ENCODE assay signal across 11 cellular contexts in genomic region chr3:4994144-4994730, GRCh38. TPM values are rescaled to one million over a fixed set of nuclear protein-coding genes. Genes with fewer than 3 reads are reported as not detected.
DNase-seq lines count a peak whose midpoint lies in the region; ATAC-seq and TF ChIP-seq lines count a peak whose summit lies in the region.
"Had no signal": no experiment of that assay in that cellular context is flagged by ENCODE, and none has a peak within 500 bp of the region (broad histone marks: within the 10 kb centered on the region; RNA-seq: fewer than 3 reads in every experiment).

No MANE protein-coding gene starts in this region.

- H2BK12ac ChIP-seq in mesenchymal stem cell (ENCODE audit: low read length in 2 of 2): no peak overlapping the region

- no peaks in the 10 kb centered on the region for H3K9me3 ChIP-seq in adrenal gland (replicated peaks in 1 of 3)
- H3K9me3 ChIP-seq in mesenchymal stem cell (ENCODE audit: control insufficient read depth, low read length): no peaks in the 10 kb centered on the region
- no peaks in the 10 kb centered on the region for H3K9me3 ChIP-seq in vagina
- H3K9me3 ChIP-seq: lower lobe of right lung had no signal

- no peaks in the 10 kb centered on the region for H3K27me3 Mint-ChIP-seq in activated naive CD8-positive, alpha-beta T cell treated with anti-CD3 and anti-CD28 coated beads, Interleukin-2, amount 50 U/mL, for 24 hours
- no peaks in the 10 kb centered on the region for H3K27me3 Mint-ChIP-seq in activated naive CD8-positive, alpha-beta T cell treated with anti-CD3 and anti-CD28 coated beads for 36 hours
- H3K27me3 Mint-ChIP-seq: B cell had no signal

- no peak overlapping the region for H4K91ac ChIP-seq in mesenchymal stem cell (ENCODE audit: low read length)

- H4K8ac ChIP-seq in mesenchymal stem cell (ENCODE audit: low read length): no peak overlapping the region

- H3K36me3 ChIP-seq in adrenal gland (replicated peaks in 1 of 2) (no peaks in the 10 kb centered on the region), mesenchymal stem cell (ENCODE audit: control insufficient read depth in 1 of 2, insufficient read depth in 2 of 2, low read depth in 1 of 2, low read length in 2 of 2) (no peaks in the 10 kb centered on the region), vagina (no peaks in the 10 kb centered on the region)
- H3K36me3 ChIP-seq: lower lobe of right lung had no signal

- peak; percentile 86 for ATAC-seq in activated naive CD8-positive, alpha-beta T cell treated with anti-CD3 and anti-CD28 coated beads, Interleukin-2, amount 50 U/mL, for 24 hours

- TF ChIP-seq POLR2A in adrenal gland (IDR thresholded peaks at IDR 0.05): no peak
- TF ChIP-seq POLR2A in vagina (IDR thresholded peaks at IDR 0.05): no peak

- in situ Hi-C loops in GM13977 (cut with MboI; ENCODE audit: low pct_unique_long_range_greater_than_20kb, low sequenced_read_pairs, unreplicated experiment) (no loop called here), GM13976 (cut with MboI; ENCODE audit: low sequenced_read_pairs, unreplicated experiment) (no loop called here)

- no peaks in the 10 kb centered on the region for H3K36me3 Mint-ChIP-seq in activated naive CD8-positive, alpha-beta T cell treated with anti-CD3 and anti-CD28 coated beads, Interleukin-2, amount 50 U/mL, for 24 hours (ENCODE audit: low read depth)
- no peaks in the 10 kb centered on the region for H3K36me3 Mint-ChIP-seq in activated naive CD8-positive, alpha-beta T cell treated with anti-CD3 and anti-CD28 coated beads for 36 hours

- peak overlapping the region; percentile 63 for H2AK5ac ChIP-seq in mesenchymal stem cell (ENCODE audit: low read length, severe bottlenecking)

- H2BK120ac ChIP-seq in mesenchymal stem cell (ENCODE audit: low read depth, low read length): no peak overlapping the region

- no peak overlapping the region for H2BK5ac ChIP-seq in mesenchymal stem cell (ENCODE audit: low read depth, low read length, poor library complexity, severe bottlenecking)

- no peak overlapping the region for H3K4me3 Mint-ChIP-seq in activated naive CD8-positive, alpha-beta T cell treated with anti-CD3 and anti-CD28 coated beads, Interleukin-2, amount 50 U/mL, for 24 hours
- H3K4me3 Mint-ChIP-seq in activated naive CD8-positive, alpha-beta T cell treated with anti-CD3 and anti-CD28 coated beads for 36 hours: no peak overlapping the region
- H3K4me3 Mint-ChIP-seq: B cell had no signal

- no peak overlapping the region for H3K4ac ChIP-seq in mesenchymal stem cell (ENCODE audit: low read depth in 1 of 2, low read length in 2 of 2)

- H2BK15ac ChIP-seq in mesenchymal stem cell (ENCODE audit: low read depth, poor library complexity, severe bottlenecking): no peak overlapping the region

- H3K27ac ChIP-seq in adrenal gland: peak overlapping the region; percentile 81 to 97 (median 94)
- H3K27ac ChIP-seq in mesenchymal stem cell (ENCODE audit: low read length, poor library complexity, severe bottlenecking): peak overlapping the region; percentile 50
- H3K27ac ChIP-seq in vagina: peak overlapping the region; percentile 62
- H3K27ac ChIP-seq: lower lobe of right lung had no signal

- no peak for DNase-seq in activated naive CD8-positive, alpha-beta T cell treated with anti-CD3 and anti-CD28 coated beads, Interleukin-2, amount 50 U/mL, for 24 hours
- no peak for DNase-seq in activated naive CD8-positive, alpha-beta T cell treated with anti-CD3 and anti-CD28 coated beads for 36 hours
- peak in 6 of 7 donors; percentile 52 to 77 (median 70) for DNase-seq in adrenal gland
- DNase-seq in mesenchymal stem cell: peak; percentile 85
- DNase-seq in vagina (ENCODE audit: extremely low spot score in 2 of 2): peak; percentile 22 to 52
- no peak for DNase-seq in hippocampal formation (lab: John Stamatoyannopoulos, UW)
- no peak for DNase-seq in GM13977 (ENCODE audit: low spot score)
- DNase-seq in GM13976 (ENCODE audit: low spot score): no peak
- DNase-seq: lower lobe of right lung, NCI-H1930 had no signal

- H3K14ac ChIP-seq in mesenchymal stem cell (ENCODE audit: low read length in 2 of 2): no peak overlapping the region

- H2AFZ ChIP-seq in mesenchymal stem cell (ENCODE audit: low read depth, low read length): no peak overlapping the region

- H3K9me3 Mint-ChIP-seq in activated naive CD8-positive, alpha-beta T cell treated with anti-CD3 and anti-CD28 coated beads, Interleukin-2, amount 50 U/mL, for 24 hours: no peaks in the 10 kb centered on the region
- H3K9me3 Mint-ChIP-seq in activated naive CD8-positive, alpha-beta T cell treated with anti-CD3 and anti-CD28 coated beads for 36 hours: no peaks in the 10 kb centered on the region

- no peaks in the 10 kb centered on the region for H3K79me1 ChIP-seq in mesenchymal stem cell (replicated peaks; ENCODE audit: low read length, poor library complexity, severe bottlenecking)

- H3K4me3 ChIP-seq in adrenal gland (no peak overlapping the region), mesenchymal stem cell (ENCODE audit: insufficient read depth in 1 of 2, low read depth in 1 of 2, low read length in 2 of 2) (no peak overlapping the region), vagina (no peak overlapping the region)
- H3K4me3 ChIP-seq: lower lobe of right lung had no signal

- intact Hi-C loops in adrenal gland (cut with DNase I): no loop called here
- intact Hi-C loops in vagina (cut with DNase I): no loop called here

- peak overlapping the region; percentile 89 for H3K9ac ChIP-seq in mesenchymal stem cell (ENCODE audit: low read length)

- H3K4me1 ChIP-seq in adrenal gland (replicated peaks in 1 of 2) (peaks cover 9 to 26% of the 10 kb centered on the region in 2 donors), mesenchymal stem cell (ENCODE audit: control insufficient read depth, insufficient read depth, low read depth, low read length) (peaks cover 16% of the 10 kb centered on the region), vagina (peaks cover 21% of the 10 kb centered on the region)

- TF ChIP-seq CTCF in adrenal gland (IDR thresholded peaks at IDR 0.05): no peak
- TF ChIP-seq CTCF in vagina (IDR thresholded peaks at IDR 0.05): no peak
- no peak for TF ChIP-seq CTCF in GM13977 (IDR thresholded peaks at IDR 0.05; ENCODE audit: extremely low read depth, insufficient read depth, missing control alignments)
- no peak for TF ChIP-seq CTCF in GM13976 (IDR thresholded peaks at IDR 0.05; ENCODE audit: borderline replicate concordance, control extremely low read depth, extremely low read depth, insufficient read depth, missing control alignments)

- H3K18ac ChIP-seq in mesenchymal stem cell (ENCODE audit: low read depth in 1 of 2, low read length in 2 of 2): no peak overlapping the region

- H3K27me3 ChIP-seq in adrenal gland (no peaks in the 10 kb centered on the region), mesenchymal stem cell (ENCODE audit: control insufficient read depth in 1 of 2, insufficient read depth in 1 of 2, low read length in 2 of 2) (no peaks in the 10 kb centered on the region), vagina (no peaks in the 10 kb centered on the region)

- no peak overlapping the region for H3K23ac ChIP-seq in mesenchymal stem cell (ENCODE audit: low read length in 2 of 2)

- no peak overlapping the region for H3K4me2 ChIP-seq in mesenchymal stem cell (ENCODE audit: low read length, poor library complexity, severe bottlenecking)

- peaks cover 46% of the 10 kb centered on the region for H3K4me1 Mint-ChIP-seq in activated naive CD8-positive, alpha-beta T cell treated with anti-CD3 and anti-CD28 coated beads, Interleukin-2, amount 50 U/mL, for 24 hours
- peaks cover 23% of the 10 kb centered on the region for H3K4me1 Mint-ChIP-seq in activated naive CD8-positive, alpha-beta T cell treated with anti-CD3 and anti-CD28 coated beads for 36 hours

- peak overlapping the region; percentile 81 for H3K27ac Mint-ChIP-seq in activated naive CD8-positive, alpha-beta T cell treated with anti-CD3 and anti-CD28 coated beads, Interleukin-2, amount 50 U/mL, for 24 hours
- no peak overlapping the region for H3K27ac Mint-ChIP-seq in activated naive CD8-positive, alpha-beta T cell treated with anti-CD3 and anti-CD28 coated beads for 36 hours

RNA-seq across cellular contexts. Expression of gene BHLHE40, which starts 15.0 kb away (rescaled TPM):
- total RNA-seq in activated naive CD8-positive, alpha-beta T cell treated with anti-CD3 and anti-CD28 coated beads for 36 hours: 100 to 1,000 TPM; 292 to 294 TPM
- total RNA-seq in adrenal gland (100 to 1,000 TPM in 4 of 8 donors, 10 to 100 TPM in 4; 57.2 to 224 (median 118) TPM), vagina (347 TPM)
- polyA plus RNA-seq in adrenal gland: 10 to 100 TPM; 19.1 to 50.2 (median 49.8) TPM
- 88.3 TPM for polyA plus RNA-seq in mesenchymal stem cell (2013, experiment 1 of 2)
- polyA plus RNA-seq in mesenchymal stem cell (2013, experiment 2 of 2): 79.7 TPM

Comparison
In these comparisons a context has a peak if more than half of its experiments do, and no peak if none do; other contexts are left out.
1. DNase-seq: peak in adrenal gland (6 of 7), mesenchymal stem cell (single experiment) and vagina (2 of 2); none in activated naive CD8-positive, alpha-beta T cell treated with anti-CD3 and anti-CD28 coated beads, Interleukin-2, amount 50 U/mL, for 24 hours (single experiment), activated naive CD8-positive, alpha-beta T cell treated with anti-CD3 and anti-CD28 coated beads for 36 hours (single experiment), hippocampal formation (0 of 2), GM13977 (single experiment) and GM13976 (single experiment).
2. Peak in every context shown above with its lines, with median percentiles within 50 percentile points of each other: H3K27ac ChIP-seq.